ENCODE assay signal across 19 cellular contexts in the genomic region with DNA sequence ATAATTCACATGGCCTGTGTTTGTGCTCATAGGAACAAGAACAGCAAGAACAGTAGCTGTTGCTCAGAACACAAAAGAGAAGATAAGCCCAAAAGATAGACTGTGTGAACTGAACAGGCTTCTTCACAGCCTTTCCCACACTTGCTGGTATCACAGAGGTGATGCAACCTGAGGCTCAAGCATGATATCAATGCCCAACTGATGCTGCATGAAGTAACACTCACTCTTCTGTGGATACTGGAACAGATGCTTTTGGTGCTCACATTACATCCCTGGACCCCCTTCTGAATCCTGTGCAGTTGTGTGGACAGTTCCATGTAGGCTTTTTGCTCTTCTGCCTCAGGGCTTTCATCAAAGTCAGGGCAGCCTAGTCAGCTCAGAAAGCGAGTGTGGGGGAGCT.
DNase-seq lines count a peak whose midpoint lies in the region; ATAC-seq, FAIRE-seq and TF ChIP-seq lines count a peak whose summit lies in the region.
"Had no signal": no experiment of that assay in that cellular context is flagged by ENCODE, and none has a peak within 500 bp of the region (broad histone marks: within the 10 kb centered on the region; RNA-seq: fewer than 3 reads in every experiment).

No MANE protein-coding gene starts in this region.

- no peak for TF ChIP-seq CTCF in HepG2 (CRISPR knock-in tag; IDR thresholded peaks at IDR 0.05)
- TF ChIP-seq CTCF in right lobe of liver (IDR thresholded peaks at IDR 0.05), result no peak

- H3K9ac ChIP-seq in HepG2 (ENCODE audit: insufficient read depth, low read depth, low read length), result no peak overlapping the region
- H3K9ac ChIP-seq: BLaER1 had no signal

- ATAC-seq in HepG2, result no peak
- no peak for ATAC-seq in right lobe of liver
- ATAC-seq in stimulated activated effector memory CD8-positive, alpha-beta T cell treated with anti-CD3 and anti-CD28 coated beads, Interleukin-12 subunit alpha, Interleukin-12 subunit beta, amount 100 ng/mL, for 72 hours, result peak; percentile 13
- no peak for ATAC-seq in HG02870 (IDR thresholded peaks at IDR 0.05; ENCODE audit: unreplicated experiment)
- ATAC-seq: SK-N-SH treated with all-trans-retinoic acid at 6 μM for 48 hours had no signal

- H3K4me1 ChIP-seq in HepG2 (ENCODE audit: insufficient read depth, low read length) (no peaks in the 10 kb centered on the region), right lobe of liver (no peaks in the 10 kb centered on the region)
- H3K4me1 ChIP-seq: BLaER1 had no signal

- H3K4me3 Mint-ChIP-seq in stimulated activated effector memory CD8-positive, alpha-beta T cell treated with anti-CD3 and anti-CD28 coated beads, Interleukin-12 subunit alpha, Interleukin-12 subunit beta, amount 100 ng/mL, for 72 hours, result no peak overlapping the region
- H3K4me3 Mint-ChIP-seq: CD4-positive, CD25-positive, alpha-beta regulatory T cell had no signal

- CTCF ChIA-PET in HepG2 (lab: Yijun Ruan, JAX; ENCODE audit: low intra/inter-chr PET ratio, low total read pairs), result no interaction called here

- H3K4me2 ChIP-seq in HepG2 (ENCODE audit: low read depth, low read length), result no peak overlapping the region
- H3K4me2 ChIP-seq: BLaER1 had no signal

- no peak for DNase-seq in HepG2 (ENCODE audit: low spot score)
- no peak for DNase-seq in right lobe of liver
- peak; percentile 69 for DNase-seq in amniotic epithelial cell (ENCODE audit: low read depth)
- peak; percentile 16 for DNase-seq in left kidney (ENCODE audit: low read depth, low spot score)
- no peak for DNase-seq in stimulated activated effector memory CD8-positive, alpha-beta T cell treated with anti-CD3 and anti-CD28 coated beads, Interleukin-12 subunit alpha, Interleukin-12 subunit beta, amount 100 ng/mL, for 72 hours (ENCODE audit: low spot score in 2 of 2)
- DNase-seq in NAMALWA (ENCODE audit: low spot score), result no peak
- DNase-seq in germinal center (ENCODE audit: low spot score), result no peak
- DNase-seq: CD4-positive, CD25-positive, alpha-beta regulatory T cell; DMS153; GOT3; HCEC 1CT; KBM-7; MG63; NCI-H2029 treated with DMSO at 0.1 percent for 48 hours; NCI-H748 treated with DMSO at 0.1 percent for 48 hours had no signal

- no peak overlapping the region for H3K27ac Mint-ChIP-seq in stimulated activated effector memory CD8-positive, alpha-beta T cell treated with anti-CD3 and anti-CD28 coated beads, Interleukin-12 subunit alpha, Interleukin-12 subunit beta, amount 100 ng/mL, for 72 hours
- H3K27ac Mint-ChIP-seq: CD4-positive, CD25-positive, alpha-beta regulatory T cell had no signal

- H3K4me3 ChIP-seq in HepG2 (replicated peaks in 1 of 3; ENCODE audit: insufficient read depth in 1 of 3, low read depth in 2 of 3, low read length in 3 of 3), result no peak overlapping the region
- H3K4me3 ChIP-seq in right lobe of liver, result no peak overlapping the region
- H3K4me3 ChIP-seq: BLaER1, MG63 had no signal

- H3K27me3 ChIP-seq in HepG2 (ENCODE audit: control insufficient read depth in 1 of 2, insufficient read depth in 2 of 2, low read length in 2 of 2), result no peaks in the 10 kb centered on the region
- H3K27me3 ChIP-seq in right lobe of liver, result no peaks in the 10 kb centered on the region
- H3K27me3 ChIP-seq: BLaER1, MG63 had no signal

- in situ Hi-C loops in HepG2 (cut with HindIII; ENCODE audit: extremely low pct_ligation_motif_present, low pct_unique_long_range_greater_than_20kb), result no loop called here

- intact Hi-C loops in HepG2 (cut with micrococcal nuclease; ENCODE audit: unreplicated experiment) (no loop called here), right lobe of liver (cut with DNase I) (no loop called here)

- H3K36me3 ChIP-seq in HepG2 (replicated peaks in 1 of 2; ENCODE audit: control insufficient read depth in 1 of 2, insufficient read depth in 2 of 2, low read length in 2 of 2) (no peaks in the 10 kb centered on the region), right lobe of liver (peaks cover 0 to 3% (median 0%) of the 10 kb centered on the region in 4 donors)
- H3K36me3 ChIP-seq: BLaER1, MG63 had no signal

- H3K79me2 ChIP-seq in HepG2 (ENCODE audit: insufficient read depth, low read length), result no peaks in the 10 kb centered on the region

- H3K4me1 Mint-ChIP-seq in stimulated activated effector memory CD8-positive, alpha-beta T cell treated with anti-CD3 and anti-CD28 coated beads, Interleukin-12 subunit alpha, Interleukin-12 subunit beta, amount 100 ng/mL, for 72 hours, result no peaks in the 10 kb centered on the region
- H3K4me1 Mint-ChIP-seq: CD4-positive, CD25-positive, alpha-beta regulatory T cell had no signal

- TF ChIP-seq POLR2A in HepG2 (IDR thresholded peaks at IDR 0.05; ENCODE audit: insufficient read depth in 1 of 2, low read depth in 2 of 2, low read length in 2 of 2) (no peak), right lobe of liver (IDR thresholded peaks at IDR 0.05) (no peak)

- no peak for TF ChIP-seq RAD21 in HepG2 (CRISPR knock-in tag; IDR thresholded peaks at IDR 0.05)

- BruUV-seq in HepG2 (replicated peaks; lab: Mats Ljungman, UMichigan), result no TSS peak

- H4K20me1 ChIP-seq in HepG2 (ENCODE audit: insufficient read depth, low read length), result no peaks in the 10 kb centered on the region
- H4K20me1 ChIP-seq: BLaER1 had no signal

- no peak overlapping the region for H2AFZ ChIP-seq in HepG2 (ENCODE audit: low read length)

- POLR2A ChIA-PET in HepG2 (lab: Yijun Ruan, JAX), result no interaction called here

- WGBS in HepG2 (ENCODE audit: low lambda C conversion rate), result 5% methylated on average over 1 of the region's 1 CpG
- no CpG with 5 or more reads among the region's 1 CpG for WGBS in right lobe of liver (ENCODE audit: insufficient coverage, low coverage, low lambda C conversion rate, missing lambda C conversion rate)

- H3K9me3 Mint-ChIP-seq in stimulated activated effector memory CD8-positive, alpha-beta T cell treated with anti-CD3 and anti-CD28 coated beads, Interleukin-12 subunit alpha, Interleukin-12 subunit beta, amount 100 ng/mL, for 72 hours, result peaks cover 8% of the 10 kb centered on the region

- no peak for FAIRE-seq in HepG2 (lab: Jason Lieb, UNC)
- FAIRE-seq: RCC 7860 had no signal

- TF ChIP-seq EP300 in HepG2 (IDR thresholded peaks at IDR 0.05; ENCODE audit: low read depth in 2 of 2, low read length in 2 of 2), result no peak
- no peak for TF ChIP-seq EP300 in HepG2 (CRISPR knock-in tag; IDR thresholded peaks at IDR 0.05; ENCODE audit: borderline replicate concordance)

- no peaks in the 10 kb centered on the region for H3K36me3 Mint-ChIP-seq in stimulated activated effector memory CD8-positive, alpha-beta T cell treated with anti-CD3 and anti-CD28 coated beads, Interleukin-12 subunit alpha, Interleukin-12 subunit beta, amount 100 ng/mL, for 72 hours
- H3K36me3 Mint-ChIP-seq: CD4-positive, CD25-positive, alpha-beta regulatory T cell had no signal

- H3K9me3 ChIP-seq in HepG2 (ENCODE audit: low read length) (peaks cover 26% of the 10 kb centered on the region), right lobe of liver (no peaks in the 10 kb centered on the region)

- H3K27ac ChIP-seq in HepG2 (ENCODE audit: extremely low read length, insufficient read depth, low read length) (no peak overlapping the region), right lobe of liver (no peak overlapping the region)
- H3K27ac ChIP-seq: BLaER1 had no signal

TF ChIP-seq in HepG2, 621 proteins besides CTCF, POLR2A, EP300 and RAD21:
- TF ChIP-seq ZNF891 (CRISPR knock-in tag; IDR thresholded peaks at IDR 0.05), result no peak
- TF ChIP-seq SSRP1 (CRISPR knock-in tag; IDR thresholded peaks at IDR 0.05), result no peak
- TF ChIP-seq TAF15 (IDR thresholded peaks at IDR 0.05; ENCODE audit: low read depth, low read length, poor library complexity, severe bottlenecking), result no peak
- no peak for TF ChIP-seq ZBTB14 (CRISPR knock-in tag; IDR thresholded peaks at IDR 0.05)
- TF ChIP-seq ELK4 (CRISPR knock-in tag; IDR thresholded peaks at IDR 0.05; ENCODE audit: borderline replicate concordance), result no peak
- no peak for TF ChIP-seq SCMH1 (CRISPR knock-in tag; IDR thresholded peaks at IDR 0.05; ENCODE audit: borderline replicate concordance)
- no peak for TF ChIP-seq ZNF570 (CRISPR knock-in tag; IDR thresholded peaks at IDR 0.05; ENCODE audit: borderline replicate concordance)
- peak; percentile 41; the same call in 1 of the 2 replicates for TF ChIP-seq CEBPB (IDR thresholded peaks at IDR 0.05; ENCODE audit: borderline replicate concordance, low read depth, low read length)

Comparison
In these comparisons a context has a peak if more than half of its experiments do, and no peak if none do; other contexts are left out.
1. DNase-seq: peak in amniotic epithelial cell (single experiment) and left kidney (single experiment); none in HepG2 (single experiment), right lobe of liver (0 of 3), stimulated activated effector memory CD8-positive, alpha-beta T cell treated with anti-CD3 and anti-CD28 coated beads, Interleukin-12 subunit alpha, Interleukin-12 subunit beta, amount 100 ng/mL, for 72 hours (0 of 2), NAMALWA (single experiment) and germinal center (single experiment).